In the genomic region with DNA sequence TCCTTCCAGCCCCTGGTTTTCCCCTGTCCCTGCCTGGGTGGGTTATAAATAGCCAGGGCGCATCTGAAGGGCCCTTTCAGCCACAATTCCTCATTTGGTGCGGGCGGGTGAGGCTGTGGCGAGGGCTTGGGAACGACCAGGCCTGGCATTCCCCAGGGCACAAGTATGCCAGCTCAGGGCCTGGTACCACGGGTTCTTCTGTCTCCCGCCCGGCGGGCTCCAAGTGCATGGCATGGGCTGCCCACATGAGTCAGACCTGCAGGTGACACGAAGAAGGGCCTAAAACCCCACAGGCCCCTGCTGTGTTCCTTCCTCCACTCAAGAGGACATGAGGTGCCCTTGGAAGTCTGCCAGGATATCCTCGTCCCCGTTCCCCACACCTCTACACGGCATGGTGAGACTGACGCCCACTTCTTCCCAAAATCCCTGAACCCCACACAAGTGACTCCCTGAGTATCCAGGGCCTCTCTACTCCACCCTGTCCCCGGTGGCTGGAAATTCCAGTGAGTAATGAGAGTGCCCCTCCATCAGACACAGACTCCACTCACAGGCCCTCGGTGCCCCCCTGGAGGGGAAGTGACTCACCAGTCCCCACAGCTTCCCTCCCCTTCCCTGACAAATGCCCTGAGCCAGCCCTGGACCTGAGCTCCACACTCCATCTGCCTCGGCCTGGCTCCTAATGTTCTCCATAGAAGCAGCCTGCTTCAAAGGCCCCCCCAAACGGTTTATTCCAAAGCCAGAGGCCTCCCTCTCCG, we compare ENCODE assay signal across 8 cellular contexts.
DNase-seq lines count a peak whose midpoint lies in the region; ATAC-seq and TF ChIP-seq lines count a peak whose summit lies in the region.

No MANE protein-coding gene starts in this region.

- H3K4me1 ChIP-seq in naive thymus-derived CD4-positive, alpha-beta T cell (ENCODE audit: control insufficient read depth in 2 of 2, insufficient read depth in 2 of 2, low read length in 2 of 2), result peaks cover 19 to 27% of the 10 kb centered on the region in 2 donors

- H3K4me3 Mint-ChIP-seq in naive thymus-derived CD4-positive, alpha-beta T cell, result peak overlapping the region in 9 of 10 donors; percentile 12 to 87 (median 47)

- H3K4me3 ChIP-seq in AG04449 (ENCODE audit: low read depth, low read length) (no peak overlapping the region), SK-N-MC (no peak overlapping the region), epithelial cell of esophagus (ENCODE audit: low read length) (no peak overlapping the region)
- H3K4me3 ChIP-seq in naive thymus-derived CD4-positive, alpha-beta T cell (ENCODE audit: low read length), result no peak overlapping the region

- H3K27ac Mint-ChIP-seq in naive thymus-derived CD4-positive, alpha-beta T cell, result peak overlapping the region; percentile 32 to 81 (median 65)

- H3K36me3 Mint-ChIP-seq in naive thymus-derived CD4-positive, alpha-beta T cell, result peaks cover 0 to 4% (median 0%) of the 10 kb centered on the region in 5 donors

- H3K27me3 ChIP-seq in naive thymus-derived CD4-positive, alpha-beta T cell (ENCODE audit: control insufficient read depth in 2 of 2, insufficient read depth in 2 of 2, low read length in 2 of 2), result no peaks in the 10 kb centered on the region

- H3K9me3 Mint-ChIP-seq in naive thymus-derived CD4-positive, alpha-beta T cell, result no peaks in the 10 kb centered on the region

- ATAC-seq in naive thymus-derived CD4-positive, alpha-beta T cell, result peak; percentile 36
- no peak for ATAC-seq in GM18498 (IDR thresholded peaks at IDR 0.05; ENCODE audit: unreplicated experiment)
- ATAC-seq in HG03432 (IDR thresholded peaks at IDR 0.05; ENCODE audit: unreplicated experiment), result no peak
- no peak for ATAC-seq in GM21723 (IDR thresholded peaks at IDR 0.05; ENCODE audit: unreplicated experiment)

- TF ChIP-seq CTCF in AG04449 (IDR thresholded peaks at IDR 0.05; ENCODE audit: insufficient read depth, low read length, missing control alignments), result no peak
- no peak for TF ChIP-seq CTCF in epithelial cell of esophagus (IDR thresholded peaks at IDR 0.05; ENCODE audit: insufficient read depth, low read depth, low read length, missing control alignments)

- 0 out of 2 replicates have a peak overlapping the region, but pooled peaks have one; percentile 0 for H3K27ac ChIP-seq in SK-N-MC
- no peak overlapping the region for H3K27ac ChIP-seq in naive thymus-derived CD4-positive, alpha-beta T cell (ENCODE audit: low read depth, low read length)

- H3K9ac ChIP-seq in SK-N-MC (ENCODE audit: insufficient read length), result no peak overlapping the region

- DNase-seq in AG04449 (ENCODE audit: low read depth, low spot score), result peak; percentile 44
- DNase-seq in H4 (ENCODE audit: low spot score), result peak; percentile 94
- DNase-seq in SK-N-MC (ENCODE audit: low read depth, low spot score), result no peak
- peak; percentile 77 for DNase-seq in epithelial cell of esophagus (ENCODE audit: low read depth)
- DNase-seq in naive thymus-derived CD4-positive, alpha-beta T cell, result no peak

- H3K9me3 ChIP-seq in SK-N-MC (ENCODE audit: low read depth, low read length), result no peaks in the 10 kb centered on the region
- H3K9me3 ChIP-seq in naive thymus-derived CD4-positive, alpha-beta T cell (ENCODE audit: control insufficient read depth in 2 of 3, low read length in 3 of 3), result no peaks in the 10 kb centered on the region

- POLR2A ChIA-PET in AG04449 (lab: Yijun Ruan, JAX), result interaction anchor here (0.5 kb wide), 1 partner anchor 9 kb away, joined by 3 read pairs; no protein-coding TSS in a partner anchor
- POLR2A ChIA-PET in naive thymus-derived CD4-positive, alpha-beta T cell (lab: Charles Lee), result no interaction called here

- no peaks in the 10 kb centered on the region for H3K27me3 Mint-ChIP-seq in naive thymus-derived CD4-positive, alpha-beta T cell

- intact Hi-C loops in naive thymus-derived CD4-positive, alpha-beta T cell (cut with micrococcal nuclease), result no loop called here

- CTCF ChIA-PET in AG04449 (lab: Yijun Ruan, JAX), result interaction anchor here (0.8 to 7.5 kb wide), 6 partner anchors 11 to 149 kb away, joined by 3 to 49 read pairs (median 4); no protein-coding TSS in a partner anchor
- CTCF ChIA-PET in naive thymus-derived CD4-positive, alpha-beta T cell (lab: Charles Lee), result interaction anchor here (1.6 kb wide), 1 partner anchor 12 kb away, joined by 4 read pairs; no protein-coding TSS in a partner anchor

- H3K4me1 Mint-ChIP-seq in naive thymus-derived CD4-positive, alpha-beta T cell, result peaks cover 16 to 56% (median 39%) of the 10 kb centered on the region in 7 donors

- H3K36me3 ChIP-seq in SK-N-MC (ENCODE audit: insufficient read depth, low read length), result no peaks in the 10 kb centered on the region
- H3K36me3 ChIP-seq in naive thymus-derived CD4-positive, alpha-beta T cell (ENCODE audit: control insufficient read depth in 2 of 3, insufficient read depth in 3 of 3, low read length in 3 of 3), result no peaks in the 10 kb centered on the region

Comparison
In these comparisons a context has a peak if more than half of its experiments do, and no peak if none do; other contexts are left out.
1. DNase-seq: peak in AG04449 (single experiment), H4 (single experiment) and epithelial cell of esophagus (single experiment); none in SK-N-MC (single experiment) and naive thymus-derived CD4-positive, alpha-beta T cell (0 of 9).